ENCODE assay signal across 8 cellular contexts in the genomic region with DNA sequence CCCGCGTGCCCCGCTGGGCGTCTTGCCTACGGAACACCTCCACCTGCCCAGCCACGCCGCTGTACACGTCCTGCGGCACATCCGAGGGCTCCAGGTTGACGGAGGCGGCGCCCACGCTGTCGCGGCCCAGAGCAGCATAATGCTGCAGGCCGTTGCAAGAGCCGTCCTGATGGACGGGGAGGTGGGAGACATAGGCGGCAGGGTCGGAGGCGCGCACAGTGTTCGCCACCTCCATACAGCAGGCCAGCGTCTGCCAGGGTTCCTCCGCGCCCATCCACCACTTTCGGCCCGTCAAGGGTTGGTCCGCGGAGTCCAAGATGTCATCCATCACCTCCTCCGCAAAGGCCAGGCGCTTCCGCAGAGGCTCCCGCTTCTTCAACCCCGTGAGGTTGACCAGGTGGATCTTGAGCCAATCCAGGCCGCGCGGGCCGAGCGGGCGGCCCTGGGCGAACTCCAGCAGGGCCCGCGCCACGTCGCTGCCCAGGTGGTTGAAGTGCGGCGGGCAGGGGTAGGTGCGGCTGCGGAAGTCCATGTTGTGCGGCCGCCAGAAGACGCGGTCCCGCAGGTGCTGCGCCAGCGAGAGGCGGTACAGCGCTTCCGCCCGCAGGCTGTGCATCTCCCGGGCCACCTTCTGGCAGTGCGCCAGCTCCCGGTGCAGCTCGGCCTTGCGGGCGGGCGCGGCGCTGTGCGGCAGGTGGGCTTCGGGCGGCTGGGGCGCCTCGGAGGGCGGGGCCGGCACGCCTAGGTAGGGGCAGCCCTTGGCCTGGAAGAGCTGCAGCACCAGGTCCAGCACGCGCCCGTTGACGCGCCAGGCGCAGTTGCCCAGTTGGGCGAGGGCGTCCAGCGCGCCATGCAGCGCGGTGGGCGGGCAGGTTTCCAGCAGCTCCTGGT.
DNase-seq lines count a peak whose midpoint lies in the region; ATAC-seq, FAIRE-seq and TF ChIP-seq lines count a peak whose summit lies in the region.
"Not testable (repeated sequence)": the region's sequence is repeated elsewhere in the genome, so short reads cannot be mapped to it uniquely, and the experiment has no call there.

No MANE protein-coding gene starts in this region.

- not testable (repeated sequence) for TF ChIP-seq CTCF in colonic mucosa (IDR thresholded peaks at IDR 0.05)

- H3K27ac Mint-ChIP-seq in activated T-helper 2 cell treated with anti-CD3 and anti-CD28 coated beads, Interferon-gamma antibody, Interleukin-2, Interleukin-4, amounts not matched to agents 10 μg/mL and 5 μg/mL and 100 μg/mL, durations not matched to agents 14 hours and 24 hours and 36 hours, result not testable (repeated sequence)

- not testable (repeated sequence) for H3K36me3 ChIP-seq in colonic mucosa; skeletal muscle satellite cell (ENCODE audit: insufficient read depth, low read length)

- H3K27me3 ChIP-seq in colonic mucosa, result not testable (repeated sequence)
- peaks cover 20% of the 10 kb centered on the region for H3K27me3 ChIP-seq in skeletal muscle satellite cell (ENCODE audit: control insufficient read depth, insufficient read depth, low read length)

- not testable (repeated sequence) for H3K36me3 Mint-ChIP-seq in activated T-helper 2 cell treated with anti-CD3 and anti-CD28 coated beads, Interferon-gamma antibody, Interleukin-2, Interleukin-4, amounts not matched to agents 10 μg/mL and 5 μg/mL and 100 μg/mL, durations not matched to agents 14 hours and 24 hours and 36 hours (ENCODE audit: low read depth)

- H3K9me3 ChIP-seq in colonic mucosa; skeletal muscle satellite cell (replicated peaks; ENCODE audit: low read length): not testable (repeated sequence)

- intact Hi-C loops in activated T-helper 2 cell treated with anti-CD3 and anti-CD28 coated beads, Interferon-gamma antibody, Interleukin-2, Interleukin-4, amounts not matched to agents 10 μg/mL and 5 μg/mL and 100 μg/mL, durations not matched to agents 14 hours and 24 hours and 36 hours (cut with micrococcal nuclease); colonic mucosa (cut with DNase I); left colon (cut with DNase I, micrococcal nuclease): not testable (repeated sequence)

- H3K4me1 Mint-ChIP-seq in activated T-helper 2 cell treated with anti-CD3 and anti-CD28 coated beads, Interferon-gamma antibody, Interleukin-2, Interleukin-4, amounts not matched to agents 10 μg/mL and 5 μg/mL and 100 μg/mL, durations not matched to agents 14 hours and 24 hours and 36 hours (ENCODE audit: low read depth), result not testable (repeated sequence)

- FAIRE-seq in HTR-8/SVneo (lab: Jason Lieb, UNC), result peak; percentile 74
- FAIRE-seq in urothelium cell line (lab: Jason Lieb, UNC), result peak; percentile 77

- H3K4me3 ChIP-seq in colonic mucosa, result peak overlapping the region; percentile 9
- not testable (repeated sequence) for H3K4me3 ChIP-seq in skeletal muscle satellite cell (ENCODE audit: low read length)

- H3K27me3 Mint-ChIP-seq in activated T-helper 2 cell treated with anti-CD3 and anti-CD28 coated beads, Interferon-gamma antibody, Interleukin-2, Interleukin-4, amounts not matched to agents 10 μg/mL and 5 μg/mL and 100 μg/mL, durations not matched to agents 14 hours and 24 hours and 36 hours (ENCODE audit: low read depth), result peaks cover 30% of the 10 kb centered on the region

- H3K27ac ChIP-seq in colonic mucosa, result not testable (repeated sequence)

- H3K4me1 ChIP-seq in colonic mucosa; skeletal muscle satellite cell (ENCODE audit: control insufficient read depth, insufficient read depth, low read length): not testable (repeated sequence)

- H3K4me3 Mint-ChIP-seq in activated T-helper 2 cell treated with anti-CD3 and anti-CD28 coated beads, Interferon-gamma antibody, Interleukin-2, Interleukin-4, amounts not matched to agents 10 μg/mL and 5 μg/mL and 100 μg/mL, durations not matched to agents 14 hours and 24 hours and 36 hours (ENCODE audit: low read depth), result not testable (repeated sequence)

- not testable (repeated sequence) for DNase-seq in HTR-8/SVneo (ENCODE audit: insufficient read length, low spot score); colonic mucosa; urothelium cell line (ENCODE audit: low spot score)
- DNase-seq in NCI-H510A (lab: John Stamatoyannopoulos, UW) (peak; percentile 29), left colon (peak in 1 of 2 donors; percentile 16)
- peak; percentile 31 for DNase-seq in activated CD4-positive, CD25-positive, alpha-beta regulatory T cell treated with anti-CD3 and anti-CD28 coated beads, Interleukin-2, amount 50 U/mL, for 72 hours
- DNase-seq in activated T-helper 2 cell treated with anti-CD3 and anti-CD28 coated beads, Interferon-gamma antibody, Interleukin-2, Interleukin-4, amounts not matched to agents 10 μg/mL and 5 μg/mL and 100 μg/mL, durations not matched to agents 14 hours and 24 hours and 36 hours (ENCODE audit: low spot score), result peak; percentile 19

- H3K9me3 Mint-ChIP-seq in activated T-helper 2 cell treated with anti-CD3 and anti-CD28 coated beads, Interferon-gamma antibody, Interleukin-2, Interleukin-4, amounts not matched to agents 10 μg/mL and 5 μg/mL and 100 μg/mL, durations not matched to agents 14 hours and 24 hours and 36 hours, result not testable (repeated sequence)

- not testable (repeated sequence) for H3K9ac ChIP-seq in colonic mucosa (ENCODE audit: low read depth in 2 of 2, low read length in 2 of 2); skeletal muscle satellite cell (ENCODE audit: low read depth, low read length)

- H3K4me2 ChIP-seq in skeletal muscle satellite cell (ENCODE audit: low read length), result peak overlapping the region; percentile 37

- ATAC-seq in left colon, result peak; percentile 60
